In genomic region chr2:54475285-54475684, GRCh38 we compare ENCODE assay signal across 20 cellular contexts. TPM values are rescaled to one million over a fixed set of nuclear protein-coding genes. Genes with fewer than 3 reads are reported as not detected.
DNase-seq lines count a peak whose midpoint lies in the region; ATAC-seq and TF ChIP-seq lines count a peak whose summit lies in the region.
"Had no signal": no experiment of that assay in that cellular context is flagged by ENCODE, and none has a peak within 500 bp of the region (broad histone marks: within the 10 kb centered on the region; RNA-seq: fewer than 3 reads in every experiment).

No MANE protein-coding gene starts in this region.

- peaks cover 0 to 5% (median 0%) of the 10 kb centered on the region in 9 donors for H3K36me3 ChIP-seq in heart left ventricle
- no peaks in the 10 kb centered on the region for H3K36me3 ChIP-seq in right atrium auricular region
- H3K36me3 ChIP-seq in psoas muscle (ENCODE audit: insufficient read depth in 1 of 2, low read depth in 1 of 2): no peaks in the 10 kb centered on the region
- H3K36me3 ChIP-seq: BE2C had no signal

- TF ChIP-seq POLR2A in heart left ventricle (IDR thresholded peaks at IDR 0.05): no peak

- intact Hi-C loops in heart left ventricle (cut with DNase I): no loop called here
- intact Hi-C loops in left cardiac atrium (cut with DNase I): no loop called here
- intact Hi-C loops in psoas muscle (cut with DNase I): no loop called here

- H3K4me1 ChIP-seq in heart left ventricle: peaks cover 16 to 100% (median 87%) of the 10 kb centered on the region in 12 donors
- H3K4me1 ChIP-seq in right atrium auricular region: peaks cover 0 to 87% of the 10 kb centered on the region in 2 donors
- peaks cover 52% of the 10 kb centered on the region for H3K4me1 ChIP-seq in psoas muscle

- H3K4me3 ChIP-seq in heart left ventricle (no peak overlapping the region), right atrium auricular region (no peak overlapping the region), psoas muscle (no peak overlapping the region)
- H3K4me3 ChIP-seq: SJCRH30 had no signal

- TF ChIP-seq CTCF in heart left ventricle (IDR thresholded peaks at IDR 0.05): no peak
- no peak for TF ChIP-seq CTCF in right atrium auricular region (IDR thresholded peaks at IDR 0.05)
- TF ChIP-seq CTCF in psoas muscle (IDR thresholded peaks at IDR 0.05): no peak

- peak in 2 of 4 donors; percentile 18 to 27 for ATAC-seq in heart left ventricle
- ATAC-seq in left cardiac atrium: no peak
- peak in 1 of 4 donors; percentile 42 for ATAC-seq in psoas muscle
- ATAC-seq: HCT116 had no signal

- no peak for DNase-seq in heart left ventricle
- no peak for DNase-seq in left cardiac atrium
- no peak for DNase-seq in right atrium auricular region (ENCODE audit: low spot score)
- no peak for DNase-seq in psoas muscle
- DNase-seq in activated CD4-positive, alpha-beta T cell treated with anti-CD3 and anti-CD28 coated beads, Interleukin-2, amount 50 U/mL, for 48 hours: no peak
- DNase-seq in stimulated activated CD4-positive, alpha-beta T cell treated with anti-CD3 and anti-CD28 coated beads, Interleukin-2, amount 100 ng/mL, for 48 hours: no peak
- no peak for DNase-seq in NCI-H1436 treated with DMSO at 0.1 percent for 48 hours (lab: John Stamatoyannopoulos, UW)
- no peak for DNase-seq in activated naive CD4-positive, alpha-beta T cell (lab: John Stamatoyannopoulos, UW)
- DNase-seq: 8988T; BE2C; CD4-positive, alpha-beta T cell; DMS79 treated with DMSO at 0.1 percent for 48 hours; MV-4-11; NCI-H1436; NCI-H2029 treated with DMSO at 0.1 percent for 48 hours; NCI-H510A; NCI-H774; RPMI8226 had no signal

- H3K9me3 ChIP-seq in heart left ventricle (peaks cover 0 to 17% (median 0%) of the 10 kb centered on the region in 12 donors), right atrium auricular region (peaks cover 0 to 7% of the 10 kb centered on the region in 2 donors), psoas muscle (no peaks in the 10 kb centered on the region)
- H3K9me3 ChIP-seq: BE2C, SJCRH30 had no signal

- WGBS in heart left ventricle, 4 donors: 23 to 32% (median 27%) methylated on average over 3 of the region's 3 CpGs
- WGBS in psoas muscle, 3 donors: 34 to 50% (median 35%) methylated on average over 3 of the region's 3 CpGs

- H3K27me3 ChIP-seq in heart left ventricle (no peaks in the 10 kb centered on the region), right atrium auricular region (no peaks in the 10 kb centered on the region), psoas muscle (ENCODE audit: insufficient read depth in 3 of 3, low read length in 2 of 3) (no peaks in the 10 kb centered on the region)
- H3K27me3 ChIP-seq: BE2C, SJCRH30 had no signal

- peak overlapping the region in 8 of 12 donors; percentile 10 to 57 (median 44) for H3K27ac ChIP-seq in heart left ventricle
- peak overlapping the region; percentile 35 to 54 for H3K27ac ChIP-seq in right atrium auricular region
- peak overlapping the region; percentile 21 for H3K27ac ChIP-seq in psoas muscle
- H3K27ac ChIP-seq: SJCRH30 had no signal

RNA-seq across cellular contexts. Expression of gene SPTBN1, which starts 19.2 kb away (rescaled TPM):
- total RNA-seq in heart left ventricle (100 to 1,000 TPM; 378 to 659 (median 424) TPM), left cardiac atrium (100 to 1,000 TPM; 329 to 332 TPM), right atrium auricular region (100 to 1,000 TPM; 265 to 382 TPM), psoas muscle (100 to 1,000 TPM in 1 of 4 donors, 10 to 100 TPM in 3; 87.8 to 180 (median 96.2) TPM)
- polyA plus RNA-seq in heart left ventricle (100 to 1,000 TPM; 124 to 170 TPM), psoas muscle (10 to 100 TPM; 22.9 to 56.1 (median 32.9) TPM)
